Comparison of ENCODE assay signal across 3 cellular contexts in genomic region chr13:103833453-103833852, GRCh38.
"Had no signal": no experiment of that assay in that cellular context is flagged by ENCODE, and none has a peak within 500 bp of the region (broad histone marks: within the 10 kb centered on the region; RNA-seq: fewer than 3 reads in every experiment).

No MANE protein-coding gene starts in this region.

- H3K4me3 ChIP-seq: GM12878 had no signal

- ATAC-seq: GM12878 had no signal

- DNase-seq: GDM1, GF-D8 had no signal
